In genomic region chr3:23796518-23796917, GRCh38 we compare ENCODE assay signal across 29 cellular contexts.
"Had no signal": no experiment of that assay in that cellular context is flagged by ENCODE, and none has a peak within 500 bp of the region (broad histone marks: within the 10 kb centered on the region; RNA-seq: fewer than 3 reads in every experiment).

No MANE protein-coding gene starts in this region.

- DNase-seq: activated CD4-positive, alpha-beta memory T cell treated with anti-CD3 and anti-CD28 coated beads, Interleukin-2, amount 10 ng/mL, durations not matched to agents 7 days and 5 days; activated CD4-positive, alpha-beta T cell treated with anti-CD3 and anti-CD28 coated beads for 1 hour; activated CD4-positive, alpha-beta T cell treated with anti-CD3 and anti-CD28 coated beads, Interleukin-2, amount 10 ng/mL, durations not matched to agents 7 days and 5 days; activated CD8-positive, alpha-beta memory T cell treated with anti-CD3 and anti-CD28 coated beads, Interleukin-2, amount 50 U/mL, for 48 hours; activated gamma-delta T cell; activated naive CD4-positive, alpha-beta T cell treated with anti-CD3 and anti-CD28 coated beads, Interleukin-2, amount 10 ng/mL, durations not matched to agents 7 days and 5 days; activated naive CD8-positive, alpha-beta T cell treated with anti-CD3 and anti-CD28 coated beads, Interleukin-2, amount 10 ng/mL, durations not matched to agents 7 days and 5 days; activated T-cell treated with anti-CD3 and anti-CD28 coated beads, Interleukin-2, amount 50 U/mL, for 24 hours; caudate nucleus; cortex of kidney; effector memory CD8-positive, alpha-beta T cell; foreskin melanocyte; heart right ventricle; left lung; lower lobe of right lung; mesendoderm; psoas muscle; stimulated activated CD4-positive, alpha-beta T cell treated with anti-CD3 and anti-CD28 coated beads, Interleukin-1b, Interleukin-23, amount 100 ng/mL, for 48 hours; stimulated activated naive CD4-positive, alpha-beta T cell; T-helper 17 cell; T1000; tibial artery had no signal

- H3K27ac Mint-ChIP-seq: activated CD4-positive, alpha-beta memory T cell treated with anti-CD3 and anti-CD28 coated beads, Interleukin-2, amount 10 ng/mL, durations not matched to agents 7 days and 5 days; activated CD4-positive, alpha-beta T cell treated with anti-CD3 and anti-CD28 coated beads, Interleukin-2, amount 10 ng/mL, durations not matched to agents 7 days and 5 days; activated naive CD4-positive, alpha-beta T cell treated with anti-CD3 and anti-CD28 coated beads, Interleukin-2, amount 10 ng/mL, durations not matched to agents 7 days and 5 days; activated naive CD8-positive, alpha-beta T cell treated with anti-CD3 and anti-CD28 coated beads, Interleukin-2, amount 10 ng/mL, durations not matched to agents 7 days and 5 days; activated T-cell treated with anti-CD3 and anti-CD28 coated beads, Interleukin-2, amount 50 U/mL, for 24 hours; T-helper 17 cell; WTC11 had no signal

- H3K27me3 ChIP-seq: ascending aorta, esophagus muscularis mucosa, heart right ventricle, left lung, suprapubic skin, tibial artery had no signal

- H3K79me2 ChIP-seq: parathyroid adenoma had no signal

- H2AFZ ChIP-seq: parathyroid adenoma had no signal

- H3K27ac ChIP-seq: ascending aorta, esophagus muscularis mucosa, heart right ventricle, left lung, lower lobe of right lung, parathyroid adenoma, psoas muscle, suprapubic skin, tibial artery had no signal

- H3K27me3 Mint-ChIP-seq: brain had no signal

- H3K4me2 ChIP-seq: smooth muscle cell had no signal

- H3K36me3 Mint-ChIP-seq: activated naive CD4-positive, alpha-beta T cell treated with anti-CD3 and anti-CD28 coated beads, Interleukin-2, amount 10 ng/mL, durations not matched to agents 7 days and 5 days; activated naive CD8-positive, alpha-beta T cell treated with anti-CD3 and anti-CD28 coated beads, Interleukin-2, amount 10 ng/mL, durations not matched to agents 7 days and 5 days; brain; WTC11 had no signal

- H3K9me3 Mint-ChIP-seq: activated CD4-positive, alpha-beta memory T cell treated with anti-CD3 and anti-CD28 coated beads, Interleukin-2, amount 10 ng/mL, durations not matched to agents 7 days and 5 days; activated CD4-positive, alpha-beta T cell treated with anti-CD3 and anti-CD28 coated beads, Interleukin-2, amount 10 ng/mL, durations not matched to agents 7 days and 5 days; activated naive CD4-positive, alpha-beta T cell treated with anti-CD3 and anti-CD28 coated beads, Interleukin-2, amount 10 ng/mL, durations not matched to agents 7 days and 5 days; activated naive CD8-positive, alpha-beta T cell treated with anti-CD3 and anti-CD28 coated beads, Interleukin-2, amount 10 ng/mL, durations not matched to agents 7 days and 5 days; activated T-cell treated with anti-CD3 and anti-CD28 coated beads, Interleukin-2, amount 50 U/mL, for 24 hours; effector memory CD8-positive, alpha-beta T cell; WTC11 had no signal

- H3K9ac ChIP-seq: parathyroid adenoma had no signal

- H3K36me3 ChIP-seq: ascending aorta, esophagus muscularis mucosa, heart right ventricle, left lung, lower lobe of right lung, suprapubic skin, tibial artery had no signal

- H3K9me3 ChIP-seq: ascending aorta, esophagus muscularis mucosa, heart right ventricle, left lung, lower lobe of right lung, psoas muscle, suprapubic skin, tibial artery had no signal

- H3K4me1 ChIP-seq: ascending aorta, esophagus muscularis mucosa, heart right ventricle, left lung, lower lobe of right lung, parathyroid adenoma, psoas muscle, suprapubic skin, tibial artery had no signal

- H3K4me3 Mint-ChIP-seq: activated CD4-positive, alpha-beta memory T cell treated with anti-CD3 and anti-CD28 coated beads, Interleukin-2, amount 10 ng/mL, durations not matched to agents 7 days and 5 days; activated CD4-positive, alpha-beta T cell treated with anti-CD3 and anti-CD28 coated beads, Interleukin-2, amount 10 ng/mL, durations not matched to agents 7 days and 5 days; activated naive CD4-positive, alpha-beta T cell treated with anti-CD3 and anti-CD28 coated beads, Interleukin-2, amount 10 ng/mL, durations not matched to agents 7 days and 5 days; activated naive CD8-positive, alpha-beta T cell treated with anti-CD3 and anti-CD28 coated beads, Interleukin-2, amount 10 ng/mL, durations not matched to agents 7 days and 5 days; activated T-cell treated with anti-CD3 and anti-CD28 coated beads, Interleukin-2, amount 50 U/mL, for 24 hours; brain; effector memory CD8-positive, alpha-beta T cell; T-helper 17 cell; WTC11 had no signal

- H3K4me3 ChIP-seq: ascending aorta, esophagus muscularis mucosa, heart right ventricle, left lung, lower lobe of right lung, psoas muscle, smooth muscle cell, suprapubic skin, tibial artery had no signal
